Comparison of ENCODE assay signal across 1 cellular context in the genomic region with DNA sequence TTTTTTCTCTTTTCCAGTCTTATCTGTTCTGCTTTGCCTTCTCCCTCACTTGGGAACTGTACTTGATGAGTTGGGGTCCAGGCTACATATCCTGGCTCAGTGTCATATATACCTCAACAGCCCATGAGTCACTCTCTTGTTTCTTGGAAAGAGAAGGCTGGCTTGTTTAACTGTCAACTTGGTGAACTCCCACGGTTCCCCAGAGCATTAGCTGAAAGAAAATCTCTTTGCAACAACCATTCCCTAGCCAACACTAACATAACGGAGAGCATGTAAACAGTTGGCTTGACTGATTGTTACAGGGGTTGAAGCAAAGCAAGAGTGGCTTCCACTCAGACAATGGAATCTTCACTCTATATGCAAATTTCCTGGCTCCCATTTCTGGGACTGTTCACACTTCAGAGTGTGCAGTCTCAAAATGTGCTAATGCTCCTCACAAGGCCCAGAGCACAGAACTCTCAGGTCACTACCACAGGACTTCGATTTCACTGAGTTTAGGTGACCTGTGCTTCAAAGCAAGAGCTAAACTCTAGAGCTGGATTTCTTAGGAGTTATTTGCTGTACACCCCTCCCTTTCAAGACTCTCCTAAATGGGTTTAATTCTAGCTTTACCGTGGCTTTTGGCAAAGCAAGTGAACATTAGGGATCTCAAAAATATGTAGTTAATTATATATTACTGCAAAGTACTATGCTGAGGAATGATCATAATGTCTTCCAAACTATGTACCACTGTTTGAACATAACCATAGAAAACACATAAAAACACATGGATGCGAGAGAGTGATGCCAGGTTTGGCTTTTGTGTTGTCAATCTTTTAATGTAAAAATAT.
TF ChIP-seq lines count a peak whose summit lies in the region.

No MANE protein-coding gene starts in this region.

TF ChIP-seq in K562, 482 proteins besides CTCF, POLR2A, EP300 and RAD21 (continued from another document and continues in another):
- TF ChIP-seq ARID4B (CRISPR knock-in tag; IDR thresholded peaks at IDR 0.05) (no peak), SMAD4 (CRISPR knock-in tag; conservative IDR thresholded peaks at IDR 0.05) (peak; percentile 58; the same call in 1 of the 2 replicates), POLR2AphosphoS5 (IDR thresholded peaks at IDR 0.05; ENCODE audit: control insufficient read depth, insufficient read depth, low read depth, low read length) (peak; percentile 72), C11orf30 (IDR thresholded peaks at IDR 0.05; ENCODE audit: low read depth) (no peak), EHMT2 (IDR thresholded peaks at IDR 0.05) (peak; percentile 76), NCOR1 (IDR thresholded peaks at IDR 0.05) (peak; percentile 78), CBFA2T2 (conservative IDR thresholded peaks at IDR 0.05) (peak; percentile 61), POLR2B (IDR thresholded peaks at IDR 0.05; ENCODE audit: low read depth, partially characterized antibody) (no peak), NFRKB (IDR thresholded peaks at IDR 0.05; ENCODE audit: low read depth) (0 out of 2 replicates have a peak, but pooled peaks have one; percentile 29), MBD2 (IDR thresholded peaks at IDR 0.05; ENCODE audit: borderline replicate concordance, low read depth) (no peak), KAT8 (IDR thresholded peaks at IDR 0.05; ENCODE audit: low read depth) (no peak), TGIF2 (CRISPR knock-in tag; IDR thresholded peaks at IDR 0.05) (no peak), CBX3 (IDR thresholded peaks at IDR 0.05; ENCODE audit: borderline replicate concordance in 1 of 2, low read length in 2 of 2) (peak in 1 of 2 experiments; percentile 86; a peak in 1 of 3 replicates), ZKSCAN1 (IDR thresholded peaks at IDR 0.05; ENCODE audit: low read depth, low read length) (0 out of 2 replicates have a peak, but pooled peaks have one; percentile 17), KAT7 (CRISPR knock-in tag; IDR thresholded peaks at IDR 0.05; ENCODE audit: borderline replicate concordance) (no peak), RBM22 (IDR thresholded peaks at IDR 0.05; ENCODE audit: low read depth, low read length, poor library complexity, severe bottlenecking) (no peak), SOX6 (IDR thresholded peaks at IDR 0.05) (peak; percentile 83), STAT5A (IDR thresholded peaks at IDR 0.05; ENCODE audit: borderline replicate concordance, low read length) (peak; percentile 98), ZNF3 (CRISPR knock-in tag; IDR thresholded peaks at IDR 0.05) (no peak), TBP (optimal IDR thresholded peaks at IDR 0.05; ENCODE audit: low read depth, low read length) (peak; percentile 48), BRD9 (IDR thresholded peaks at IDR 0.05; ENCODE audit: low read depth, partially characterized antibody) (peak; percentile 23), CBX2 (IDR thresholded peaks at IDR 0.05; ENCODE audit: insufficient read depth, low read length, poor library complexity, severe bottlenecking) (no peak), SMAD2 (IDR thresholded peaks at IDR 0.05; ENCODE audit: low read depth, low read length) (no peak), ZNF717 (CRISPR knock-in tag; IDR thresholded peaks at IDR 0.05) (no peak), RB1 (IDR thresholded peaks at IDR 0.05; ENCODE audit: low read depth) (no peak), ZNF12 (CRISPR knock-in tag; IDR thresholded peaks at IDR 0.05) (no peak), HEY1 (CRISPR knock-in tag; IDR thresholded peaks at IDR 0.05; ENCODE audit: borderline replicate concordance) (no peak), DIDO1 (tag; IDR thresholded peaks at IDR 0.05; ENCODE audit: low read depth) (no peak), ZKSCAN8 (CRISPR knock-in tag; IDR thresholded peaks at IDR 0.05) (peak; percentile 98), SNIP1 (IDR thresholded peaks at IDR 0.05; ENCODE audit: low read depth) (no peak), CAMTA2 (CRISPR knock-in tag; conservative IDR thresholded peaks at IDR 0.05) (no peak), ZFP1 (CRISPR knock-in tag; IDR thresholded peaks at IDR 0.05) (no peak), JUND (IDR thresholded peaks at IDR 0.05; ENCODE audit: borderline replicate concordance, low read depth, low read length) (peak; percentile 99), JUND (tag; IDR thresholded peaks at IDR 0.05; ENCODE audit: borderline replicate concordance, low read depth, low read length) (peak; percentile 98; the same call in 2 of the 3 replicates), GATAD2A (IDR thresholded peaks at IDR 0.05) (no peak), HMG20B (CRISPR knock-in tag; IDR thresholded peaks at IDR 0.05) (no peak), NR2C1 (IDR thresholded peaks at IDR 0.05) (no peak), NR2C1 (tag; IDR thresholded peaks at IDR 0.05) (0 out of 2 replicates have a peak, but pooled peaks have one; percentile 23), RCOR1 (IDR thresholded peaks at IDR 0.05; ENCODE audit: borderline replicate concordance in 1 of 2, low read depth in 2 of 2, low read length in 2 of 2) (peak in 1 of 2 experiments; percentile 79; a peak in 3 of 4 replicates), SRSF3 (IDR thresholded peaks at IDR 0.05; ENCODE audit: insufficient read depth, low read length) (no peak), ZBTB40 (IDR thresholded peaks at IDR 0.05) (no peak), ZBTB40 (CRISPR knock-in tag; IDR thresholded peaks at IDR 0.05) (no peak), HMBOX1 (IDR thresholded peaks at IDR 0.05) (peak; percentile 92), RBFOX2 (IDR thresholded peaks at IDR 0.05; ENCODE audit: low read depth, low read length) (no peak), EWSR1 (IDR thresholded peaks at IDR 0.05; ENCODE audit: borderline replicate concordance, low read depth, partially characterized antibody) (no peak), HLTF (IDR thresholded peaks at IDR 0.05) (no peak)
- TF ChIP-seq, protein P1, sequence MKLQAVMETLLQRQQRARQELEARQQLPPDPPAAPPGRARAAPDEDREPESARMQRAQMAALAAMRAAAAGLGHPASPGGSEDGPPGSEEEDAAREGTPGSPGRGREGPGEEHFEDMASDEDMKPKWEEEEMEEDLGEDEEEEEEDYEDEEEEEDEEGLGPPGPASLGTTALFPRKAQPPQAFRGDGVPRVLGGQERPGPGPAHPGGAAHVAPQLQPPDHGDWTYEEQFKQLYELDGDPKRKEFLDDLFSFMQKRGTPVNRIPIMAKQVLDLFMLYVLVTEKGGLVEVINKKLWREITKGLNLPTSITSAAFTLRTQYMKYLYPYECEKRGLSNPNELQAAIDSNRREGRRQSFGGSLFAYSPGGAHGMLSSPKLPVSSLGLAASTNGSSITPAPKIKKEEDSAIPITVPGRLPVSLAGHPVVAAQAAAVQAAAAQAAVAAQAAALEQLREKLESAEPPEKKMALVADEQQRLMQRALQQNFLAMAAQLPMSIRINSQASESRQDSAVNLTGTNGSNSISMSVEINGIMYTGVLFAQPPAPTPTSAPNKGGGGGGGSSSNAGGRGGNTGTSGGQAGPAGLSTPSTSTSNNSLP (IDR thresholded peaks at IDR 0.05; ENCODE audit: borderline replicate concordance, low read depth, low read length) = 0 out of 2 replicates have a peak, but pooled peaks have one; percentile 19
- TF ChIP-seq, protein P2, sequence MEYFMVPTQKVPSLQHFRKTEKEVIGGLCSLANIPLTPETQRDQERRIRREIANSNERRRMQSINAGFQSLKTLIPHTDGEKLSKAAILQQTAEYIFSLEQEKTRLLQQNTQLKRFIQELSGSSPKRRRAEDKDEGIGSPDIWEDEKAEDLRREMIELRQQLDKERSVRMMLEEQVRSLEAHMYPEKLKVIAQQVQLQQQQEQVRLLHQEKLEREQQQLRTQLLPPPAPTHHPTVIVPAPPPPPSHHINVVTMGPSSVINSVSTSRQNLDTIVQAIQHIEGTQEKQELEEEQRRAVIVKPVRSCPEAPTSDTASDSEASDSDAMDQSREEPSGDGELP (CRISPR knock-in tag; IDR thresholded peaks at IDR 0.05; ENCODE audit: borderline replicate concordance) = no peak
